ENCODE assay signal across 38 cellular contexts in the genomic region with DNA sequence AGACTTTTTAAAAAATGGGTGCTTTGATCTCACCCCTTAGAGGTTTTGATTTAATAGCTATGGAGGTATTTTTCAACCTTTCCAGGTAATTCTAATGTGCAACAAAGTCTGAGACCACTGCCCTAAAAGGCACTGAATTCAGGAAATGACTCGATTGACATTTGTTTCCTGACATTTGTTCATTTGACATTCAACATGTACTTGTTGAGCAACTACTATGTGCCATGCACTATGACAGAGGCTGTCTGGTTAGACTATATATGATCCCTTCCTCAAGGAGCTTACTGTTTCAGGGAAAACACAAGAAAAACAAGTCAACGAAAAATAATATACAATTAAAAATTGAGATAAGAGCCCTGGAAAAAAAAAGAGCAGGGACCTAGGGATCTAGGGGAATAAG. TPM values are rescaled to one million over a fixed set of nuclear protein-coding genes. Genes with fewer than 3 reads are reported as not detected.
"Had no signal": no experiment of that assay in that cellular context is flagged by ENCODE, and none has a peak within 500 bp of the region (broad histone marks: within the 10 kb centered on the region; RNA-seq: fewer than 3 reads in every experiment).

No MANE protein-coding gene starts in this region.

- H3K4me1 ChIP-seq: adrenal gland, breast epithelium had no signal

- H3K9me3 Mint-ChIP-seq: activated B cell treated with CpG ODN at 0.5 μM for 24 hours; activated CD4-positive, alpha-beta memory T cell treated with anti-CD3 and anti-CD28 coated beads for 36 hours; activated CD8-positive, alpha-beta T cell treated with anti-CD3 and anti-CD28 coated beads for 36 hours; activated naive CD4-positive, alpha-beta T cell treated with anti-CD3 and anti-CD28 coated beads for 36 hours; activated naive CD4-positive, alpha-beta T cell treated with anti-CD3 and anti-CD28 coated beads, Interleukin-2, amount 50 U/mL, for 72 hours; activated naive CD8-positive, alpha-beta T cell treated with anti-CD3 and anti-CD28 coated beads, Interleukin-2, amount 10 ng/mL, durations not matched to agents 7 days and 5 days; activated T-cell treated with anti-CD3 and anti-CD28 coated beads, Interleukin-2, amount 50 U/mL, for 4 hours; activated T-cell treated with anti-CD3 and anti-CD28 coated beads, Interleukin-2, amount 50 U/mL, for 72 hours; activated T-helper 17 cell treated with anti-CD3 and anti-CD28 coated beads, Interleukin-2, amount 50 U/mL, for 72 hours; T-helper 1 cell treated with Interleukin-12 subunit alpha and Interleukin-12 subunit beta and Interleukin-4 antibody, amounts not matched to agents 30 μg/mL and 1 μg/mL, for 36 hours; T-helper 2 cell treated with Interferon-gamma antibody and Interleukin-4, amounts not matched to agents 5 μg/mL and 100 μg/mL, for 36 hours had no signal

- H3K4me3 ChIP-seq: adrenal gland, body of pancreas, breast epithelium had no signal

- H3K4me1 Mint-ChIP-seq: activated B cell treated with CpG ODN at 0.5 μM for 24 hours; activated T-helper 17 cell treated with anti-CD3 and anti-CD28 coated beads, Interleukin-2, amount 50 U/mL, for 72 hours had no signal

- H3K36me3 ChIP-seq: adrenal gland, brain microvascular endothelial cell, breast epithelium had no signal

- H3K27me3 ChIP-seq: adrenal gland, body of pancreas, breast epithelium had no signal

- H3K27ac Mint-ChIP-seq: activated B cell treated with CpG ODN at 0.5 μM for 24 hours; activated CD4-positive, alpha-beta memory T cell treated with anti-CD3 and anti-CD28 coated beads for 36 hours; activated CD4-positive, alpha-beta T cell treated with anti-CD3 and anti-CD28 coated beads, Interleukin-2, amount 10 ng/mL, durations not matched to agents 24 days and 14 days; activated CD8-positive, alpha-beta T cell treated with anti-CD3 and anti-CD28 coated beads for 36 hours; activated naive CD4-positive, alpha-beta T cell treated with anti-CD3 and anti-CD28 coated beads for 36 hours; activated naive CD8-positive, alpha-beta T cell treated with anti-CD3 and anti-CD28 coated beads, Interleukin-2, amount 10 ng/mL, durations not matched to agents 7 days and 5 days; activated T-cell treated with anti-CD3 and anti-CD28 coated beads, Interleukin-2, amount 50 U/mL, for 72 hours; activated T-helper 1 cell treated with anti-CD3 and anti-CD28 coated beads, Interleukin-12 subunit alpha, Interleukin-12 subunit beta, Interleukin-2, Interleukin-4 antibody, amounts not matched to agents 30 ng/mL and 10 ng/mL and 1 ng/mL, durations not matched to agents 14 hours and 24 hours and 36 hours; activated T-helper 17 cell treated with anti-CD3 and anti-CD28 coated beads, Interleukin-2, amount 50 U/mL, for 72 hours; T-helper 1 cell treated with Interleukin-12 subunit alpha and Interleukin-12 subunit beta and Interleukin-4 antibody, amounts not matched to agents 30 μg/mL and 1 μg/mL, for 36 hours; T-helper 2 cell treated with Interferon-gamma antibody and Interleukin-4, amounts not matched to agents 5 μg/mL and 100 μg/mL, for 36 hours had no signal

- H3K4me3 Mint-ChIP-seq: activated B cell treated with CpG ODN at 0.5 μM for 24 hours; activated CD4-positive, alpha-beta memory T cell treated with anti-CD3 and anti-CD28 coated beads for 36 hours; activated CD4-positive, alpha-beta T cell treated with anti-CD3 and anti-CD28 coated beads, Interleukin-2, amount 10 ng/mL, durations not matched to agents 24 days and 14 days; activated CD8-positive, alpha-beta T cell treated with anti-CD3 and anti-CD28 coated beads for 36 hours; activated naive CD4-positive, alpha-beta T cell treated with anti-CD3 and anti-CD28 coated beads for 36 hours; activated naive CD8-positive, alpha-beta T cell treated with anti-CD3 and anti-CD28 coated beads, Interleukin-2, amount 10 ng/mL, durations not matched to agents 7 days and 5 days; activated T-cell treated with anti-CD3 and anti-CD28 coated beads, Interleukin-2, amount 50 U/mL, for 4 hours; activated T-cell treated with anti-CD3 and anti-CD28 coated beads, Interleukin-2, amount 50 U/mL, for 72 hours; activated T-helper 1 cell treated with anti-CD3 and anti-CD28 coated beads, Interleukin-12 subunit alpha, Interleukin-12 subunit beta, Interleukin-2, Interleukin-4 antibody, amounts not matched to agents 30 ng/mL and 10 ng/mL and 1 ng/mL, durations not matched to agents 14 hours and 24 hours and 36 hours; activated T-helper 17 cell treated with anti-CD3 and anti-CD28 coated beads, Interleukin-2, amount 50 U/mL, for 72 hours; T-helper 1 cell treated with Interleukin-12 subunit alpha and Interleukin-12 subunit beta and Interleukin-4 antibody, amounts not matched to agents 30 μg/mL and 1 μg/mL, for 36 hours; T-helper 2 cell treated with Interferon-gamma antibody and Interleukin-4, amounts not matched to agents 5 μg/mL and 100 μg/mL, for 36 hours had no signal

- H3K27ac ChIP-seq: adrenal gland, body of pancreas, brain microvascular endothelial cell, breast epithelium had no signal

- H3K9me3 ChIP-seq: adrenal gland, body of pancreas, breast epithelium had no signal

- DNase-seq: activated B cell treated with CpG ODN at 0.5 μM for 24 hours; activated CD4-positive, alpha-beta memory T cell treated with anti-CD3 and anti-CD28 coated beads for 36 hours; activated CD4-positive, alpha-beta T cell treated with anti-CD3 and anti-CD28 coated beads for 4 hours; activated CD4-positive, alpha-beta T cell treated with anti-CD3 and anti-CD28 coated beads, Interleukin-2, amount 50 U/mL, for 1 hour; activated CD4-positive, alpha-beta T cell treated with anti-CD3 and anti-CD28 coated beads, Interleukin-2, amount 50 U/mL, for 4 hours; activated CD4-positive, CD25-positive, alpha-beta regulatory T cell treated with anti-CD3 and anti-CD28 coated beads, Interleukin-2, amount 50 U/mL, for 72 hours; activated CD8-positive, alpha-beta memory T cell treated with anti-CD3 and anti-CD28 coated beads, Interleukin-2, amount 50 U/mL, for 4 hours; activated CD8-positive, alpha-beta T cell treated with anti-CD3 and anti-CD28 coated beads for 36 hours; activated effector memory CD4-positive, alpha-beta T cell treated with anti-CD3 and anti-CD28 coated beads, Interleukin-2, amount 50 U/mL, for 16 hours; activated gamma-delta T cell treated with Interleukin-2 at 50 U/mL for 16 hours; activated naive CD4-positive, alpha-beta T cell; activated naive CD4-positive, alpha-beta T cell treated with anti-CD3 and anti-CD28 coated beads for 36 hours; activated naive CD4-positive, alpha-beta T cell treated with anti-CD3 and anti-CD28 coated beads, Interleukin-2, amount 50 U/mL, for 16 hours; activated naive CD8-positive, alpha-beta T cell treated with anti-CD3 and anti-CD28 coated beads, Interleukin-2, amount 10 ng/mL, durations not matched to agents 7 days and 5 days; activated T-cell treated with anti-CD3 and anti-CD28 coated beads for 4 hours; activated T-cell treated with anti-CD3 and anti-CD28 coated beads, Interleukin-2, amount 50 U/mL, for 1 hour; activated T-cell treated with anti-CD3 and anti-CD28 coated beads, Interleukin-2, amount 50 U/mL, for 4 hours; activated T-cell treated with anti-CD3 and anti-CD28 coated beads, Interleukin-2, amount 50 U/mL, for 72 hours; adrenal gland; amniotic stem cell; aorta; body of pancreas; brain microvascular endothelial cell; central memory CD4-positive, alpha-beta T cell; T-helper 1 cell; T-helper 2 cell; T-helper 9 cell had no signal

- H3K36me3 Mint-ChIP-seq: activated CD4-positive, alpha-beta memory T cell treated with anti-CD3 and anti-CD28 coated beads for 36 hours; activated naive CD4-positive, alpha-beta T cell treated with anti-CD3 and anti-CD28 coated beads, Interleukin-2, amount 50 U/mL, for 72 hours; activated naive CD8-positive, alpha-beta T cell treated with anti-CD3 and anti-CD28 coated beads, Interleukin-2, amount 10 ng/mL, durations not matched to agents 7 days and 5 days had no signal

- ATAC-seq: activated CD8-positive, alpha-beta T cell treated with anti-CD3 and anti-CD28 coated beads for 36 hours; activated T-cell treated with anti-CD3 and anti-CD28 coated beads, Interleukin-2, amount 50 U/mL, for 4 hours; activated T-cell treated with anti-CD3 and anti-CD28 coated beads, Interleukin-2, amount 50 U/mL, for 72 hours; activated T-helper 17 cell treated with anti-CD3 and anti-CD28 coated beads, Interleukin-2, amount 50 U/mL, for 72 hours; body of pancreas had no signal

- FAIRE-seq: astrocyte had no signal

RNA-seq across cellular contexts. Expression of a gene that starts 25.6 kb away (rescaled TPM):
- total RNA-seq: activated B cell treated with CpG ODN at 0.5 μM for 24 hours; activated CD4-positive, alpha-beta memory T cell treated with anti-CD3 and anti-CD28 coated beads for 36 hours; activated CD4-positive, alpha-beta T cell treated with anti-CD3 and anti-CD28 coated beads, Interleukin-2, amount 10 ng/mL, durations not matched to agents 24 days and 14 days; activated CD8-positive, alpha-beta memory T cell treated with anti-CD3 and anti-CD28 coated beads for 36 hours; activated CD8-positive, alpha-beta T cell treated with anti-CD3 and anti-CD28 coated beads for 36 hours; activated naive CD4-positive, alpha-beta T cell treated with anti-CD3 and anti-CD28 coated beads for 36 hours; activated naive CD4-positive, alpha-beta T cell treated with anti-CD3 and anti-CD28 coated beads, Interleukin-2, amount 50 U/mL, for 72 hours; activated naive CD8-positive, alpha-beta T cell treated with anti-CD3 and anti-CD28 coated beads, Interleukin-2, amount 10 ng/mL, durations not matched to agents 7 days and 5 days; activated T-cell treated with anti-CD3 and anti-CD28 coated beads, Interleukin-2, amount 50 U/mL, for 4 hours; activated T-cell treated with anti-CD3 and anti-CD28 coated beads, Interleukin-2, amount 50 U/mL, for 72 hours; activated T-helper 1 cell treated with anti-CD3 and anti-CD28 coated beads, Interleukin-12 subunit alpha, Interleukin-12 subunit beta, Interleukin-2, Interleukin-4 antibody, amounts not matched to agents 30 ng/mL and 10 ng/mL and 1 ng/mL, durations not matched to agents 14 hours and 24 hours and 36 hours; activated T-helper 17 cell treated with anti-CD3 and anti-CD28 coated beads, Interleukin-2, amount 50 U/mL, for 72 hours; adrenal gland; aorta; astrocyte; breast epithelium; cardiac septum; cerebellum had no signal
- polyA plus RNA-seq: adrenal gland, aorta had no signal
